Comparison of ENCODE assay signal across 1 cellular context in the genomic region with DNA sequence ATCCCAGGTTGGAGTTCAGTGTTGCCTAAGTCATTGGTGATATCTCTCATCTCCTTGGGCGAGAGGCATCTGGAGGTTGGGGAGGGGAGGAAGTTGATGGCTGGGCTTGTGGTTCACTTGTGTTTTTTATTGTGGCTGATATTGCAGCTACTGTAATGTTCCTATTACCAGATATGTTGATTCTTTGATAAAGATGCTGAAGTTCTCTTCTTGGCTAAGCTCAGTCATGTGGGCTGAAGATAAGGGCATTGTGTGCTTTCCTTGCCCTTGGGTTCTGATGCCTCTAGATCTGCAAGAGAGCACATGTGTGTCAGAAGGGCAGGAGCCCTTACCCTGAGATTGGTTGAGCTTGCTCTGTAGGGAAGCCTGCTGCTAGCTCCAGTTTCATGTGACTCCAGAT.
TF ChIP-seq lines count a peak whose summit lies in the region.

No MANE protein-coding gene starts in this region.

TF ChIP-seq in WTC11, 78 proteins besides CTCF, POLR2A, EP300 and RAD21 (continued from another document):
- TF ChIP-seq, protein P1, sequence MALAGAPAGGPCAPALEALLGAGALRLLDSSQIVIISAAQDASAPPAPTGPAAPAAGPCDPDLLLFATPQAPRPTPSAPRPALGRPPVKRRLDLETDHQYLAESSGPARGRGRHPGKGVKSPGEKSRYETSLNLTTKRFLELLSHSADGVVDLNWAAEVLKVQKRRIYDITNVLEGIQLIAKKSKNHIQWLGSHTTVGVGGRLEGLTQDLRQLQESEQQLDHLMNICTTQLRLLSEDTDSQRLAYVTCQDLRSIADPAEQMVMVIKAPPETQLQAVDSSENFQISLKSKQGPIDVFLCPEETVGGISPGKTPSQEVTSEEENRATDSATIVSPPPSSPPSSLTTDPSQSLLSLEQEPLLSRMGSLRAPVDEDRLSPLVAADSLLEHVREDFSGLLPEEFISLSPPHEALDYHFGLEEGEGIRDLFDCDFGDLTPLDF (CRISPR knock-in tag; IDR thresholded peaks at IDR 0.05), result no peak
- TF ChIP-seq, protein P2, sequence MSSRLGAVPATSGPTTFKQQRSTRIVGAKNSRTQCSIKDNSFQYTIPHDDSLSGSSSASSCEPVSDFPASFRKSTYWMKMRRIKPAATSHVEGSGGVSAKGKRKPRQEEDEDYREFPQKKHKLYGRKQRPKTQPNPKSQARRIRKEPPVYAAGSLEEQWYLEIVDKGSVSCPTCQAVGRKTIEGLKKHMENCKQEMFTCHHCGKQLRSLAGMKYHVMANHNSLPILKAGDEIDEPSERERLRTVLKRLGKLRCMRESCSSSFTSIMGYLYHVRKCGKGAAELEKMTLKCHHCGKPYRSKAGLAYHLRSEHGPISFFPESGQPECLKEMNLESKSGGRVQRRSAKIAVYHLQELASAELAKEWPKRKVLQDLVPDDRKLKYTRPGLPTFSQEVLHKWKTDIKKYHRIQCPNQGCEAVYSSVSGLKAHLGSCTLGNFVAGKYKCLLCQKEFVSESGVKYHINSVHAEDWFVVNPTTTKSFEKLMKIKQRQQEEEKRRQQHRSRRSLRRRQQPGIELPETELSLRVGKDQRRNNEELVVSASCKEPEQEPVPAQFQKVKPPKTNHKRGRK (CRISPR knock-in tag; IDR thresholded peaks at IDR 0.05; ENCODE audit: borderline replicate concordance), result no peak
- TF ChIP-seq RELA (CRISPR knock-in tag; IDR thresholded peaks at IDR 0.05; ENCODE audit: borderline replicate concordance), result no peak
- TF ChIP-seq, protein P3, sequence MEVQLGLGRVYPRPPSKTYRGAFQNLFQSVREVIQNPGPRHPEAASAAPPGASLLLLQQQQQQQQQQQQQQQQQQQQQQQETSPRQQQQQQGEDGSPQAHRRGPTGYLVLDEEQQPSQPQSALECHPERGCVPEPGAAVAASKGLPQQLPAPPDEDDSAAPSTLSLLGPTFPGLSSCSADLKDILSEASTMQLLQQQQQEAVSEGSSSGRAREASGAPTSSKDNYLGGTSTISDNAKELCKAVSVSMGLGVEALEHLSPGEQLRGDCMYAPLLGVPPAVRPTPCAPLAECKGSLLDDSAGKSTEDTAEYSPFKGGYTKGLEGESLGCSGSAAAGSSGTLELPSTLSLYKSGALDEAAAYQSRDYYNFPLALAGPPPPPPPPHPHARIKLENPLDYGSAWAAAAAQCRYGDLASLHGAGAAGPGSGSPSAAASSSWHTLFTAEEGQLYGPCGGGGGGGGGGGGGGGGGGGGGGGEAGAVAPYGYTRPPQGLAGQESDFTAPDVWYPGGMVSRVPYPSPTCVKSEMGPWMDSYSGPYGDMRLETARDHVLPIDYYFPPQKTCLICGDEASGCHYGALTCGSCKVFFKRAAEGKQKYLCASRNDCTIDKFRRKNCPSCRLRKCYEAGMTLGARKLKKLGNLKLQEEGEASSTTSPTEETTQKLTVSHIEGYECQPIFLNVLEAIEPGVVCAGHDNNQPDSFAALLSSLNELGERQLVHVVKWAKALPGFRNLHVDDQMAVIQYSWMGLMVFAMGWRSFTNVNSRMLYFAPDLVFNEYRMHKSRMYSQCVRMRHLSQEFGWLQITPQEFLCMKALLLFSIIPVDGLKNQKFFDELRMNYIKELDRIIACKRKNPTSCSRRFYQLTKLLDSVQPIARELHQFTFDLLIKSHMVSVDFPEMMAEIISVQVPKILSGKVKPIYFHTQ (CRISPR knock-in tag; IDR thresholded peaks at IDR 0.05), result no peak
- TF ChIP-seq ZNF263 (CRISPR knock-in tag; IDR thresholded peaks at IDR 0.05; ENCODE audit: low read depth), result no peak
- no peak for TF ChIP-seq SMAD4 (CRISPR knock-in tag; IDR thresholded peaks at IDR 0.05)
- TF ChIP-seq GTF2I (CRISPR knock-in tag; conservative IDR thresholded peaks at IDR 0.05), result no peak
- no peak for TF ChIP-seq ZNF416 (CRISPR knock-in tag; IDR thresholded peaks at IDR 0.05)
- no peak for TF ChIP-seq NR2C2 (CRISPR knock-in tag; IDR thresholded peaks at IDR 0.05)
